ENCODE assay signal across 20 cellular contexts in the genomic region with DNA sequence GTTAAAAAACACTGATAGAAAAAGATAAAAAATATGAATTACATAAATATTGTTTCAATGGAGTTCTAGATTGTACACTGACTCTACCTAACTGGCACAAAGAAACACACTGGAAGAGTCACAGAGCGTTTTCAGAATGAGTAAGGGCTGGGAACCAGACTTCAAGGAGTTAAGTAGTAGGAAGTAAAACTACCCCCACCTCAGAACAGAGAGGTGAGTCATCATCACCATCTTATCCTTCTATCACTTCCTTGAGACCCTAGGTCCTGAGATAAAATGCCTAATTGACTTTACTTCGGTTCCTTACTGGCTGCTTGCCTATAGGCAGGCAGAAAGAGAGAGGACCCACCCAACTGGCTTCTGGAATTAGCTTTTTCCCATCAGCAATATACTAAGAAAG.
DNase-seq lines count a peak whose midpoint lies in the region; ATAC-seq and TF ChIP-seq lines count a peak whose summit lies in the region.
"Had no signal": no experiment of that assay in that cellular context is flagged by ENCODE, and none has a peak within 500 bp of the region (broad histone marks: within the 10 kb centered on the region; RNA-seq: fewer than 3 reads in every experiment).

No MANE protein-coding gene starts in this region.

- no peak overlapping the region for H2BK5ac ChIP-seq in mesenchymal stem cell (ENCODE audit: low read depth, low read length, poor library complexity, severe bottlenecking)

- POLR2A ChIA-PET in RWPE1 (lab: Yijun Ruan, JAX; ENCODE audit: low non-redundant PET): interaction anchor here (0.7 kb wide), 1 partner anchor 32 kb away, joined by 12 read pairs; no protein-coding TSS in a partner anchor

- H3K27me3 ChIP-seq in left lung: no peaks in the 10 kb centered on the region
- H3K27me3 ChIP-seq in mesenchymal stem cell (ENCODE audit: control insufficient read depth in 1 of 2, insufficient read depth in 1 of 2, low read length in 2 of 2): no peaks in the 10 kb centered on the region
- H3K27me3 ChIP-seq: BLaER1 treated with 17β-estradiol and CSF1 and Interleukin-3, amounts not matched to agents 10 nM and 100 nM had no signal

- H3K27ac ChIP-seq in RWPE1: no peak overlapping the region
- peak overlapping the region; percentile 25 for H3K27ac ChIP-seq in mesodermal cell (ENCODE audit: low read depth, low read length, severe bottlenecking)
- no peak overlapping the region for H3K27ac ChIP-seq in left lung
- no peak overlapping the region for H3K27ac ChIP-seq in mesenchymal stem cell (ENCODE audit: low read length, poor library complexity, severe bottlenecking)
- H3K27ac ChIP-seq: BLaER1 treated with 17β-estradiol and CSF1 and Interleukin-3, amounts not matched to agents 10 nM and 100 nM; HL-60 had no signal

- CTCF ChIA-PET in RWPE1 (lab: Yijun Ruan, JAX): no interaction called here

- H3K23ac ChIP-seq in mesenchymal stem cell (ENCODE audit: low read length in 2 of 2): no peak overlapping the region

- H3K9ac ChIP-seq in mesenchymal stem cell (ENCODE audit: low read length): no peak overlapping the region
- H3K9ac ChIP-seq: BLaER1 treated with 17β-estradiol and CSF1 and Interleukin-3, amounts not matched to agents 10 nM and 100 nM had no signal

- no peak overlapping the region for H2BK120ac ChIP-seq in mesenchymal stem cell (ENCODE audit: low read depth, low read length)

- H3K4me1 ChIP-seq in mesodermal cell (ENCODE audit: control insufficient read depth, insufficient read depth, low read length, poor library complexity, severe bottlenecking): peaks cover 23% of the 10 kb centered on the region
- no peaks in the 10 kb centered on the region for H3K4me1 ChIP-seq in left lung
- no peaks in the 10 kb centered on the region for H3K4me1 ChIP-seq in mesenchymal stem cell (ENCODE audit: control insufficient read depth, insufficient read depth, low read depth, low read length)
- H3K4me1 ChIP-seq: BLaER1 treated with 17β-estradiol and CSF1 and Interleukin-3, amounts not matched to agents 10 nM and 100 nM had no signal

- H4K8ac ChIP-seq in mesenchymal stem cell (ENCODE audit: low read length): no peak overlapping the region

- no peaks in the 10 kb centered on the region for H3K9me3 ChIP-seq in mesodermal cell (ENCODE audit: control insufficient read depth, low read length)
- no peaks in the 10 kb centered on the region for H3K9me3 ChIP-seq in left lung
- no peaks in the 10 kb centered on the region for H3K9me3 ChIP-seq in mesenchymal stem cell (ENCODE audit: control insufficient read depth, low read length)
- H3K9me3 ChIP-seq: BLaER1 treated with 17β-estradiol and CSF1 and Interleukin-3, amounts not matched to agents 10 nM and 100 nM had no signal

- TF ChIP-seq CTCF in RWPE1 (conservative IDR thresholded peaks at IDR 0.05; ENCODE audit: low read depth) (no peak), epithelial cell of esophagus (IDR thresholded peaks at IDR 0.05; ENCODE audit: insufficient read depth, low read depth, low read length, missing control alignments) (no peak), left lung (IDR thresholded peaks at IDR 0.05) (no peak)

- H3K4ac ChIP-seq in mesenchymal stem cell (ENCODE audit: low read depth in 1 of 2, low read length in 2 of 2): no peak overlapping the region

- H3K36me3 ChIP-seq in mesodermal cell (ENCODE audit: control insufficient read depth, insufficient read depth, low read length): no peaks in the 10 kb centered on the region
- H3K36me3 ChIP-seq in left lung: no peaks in the 10 kb centered on the region
- H3K36me3 ChIP-seq in mesenchymal stem cell (ENCODE audit: control insufficient read depth in 1 of 2, insufficient read depth in 2 of 2, low read depth in 1 of 2, low read length in 2 of 2): no peaks in the 10 kb centered on the region
- H3K36me3 ChIP-seq: BLaER1 treated with 17β-estradiol and CSF1 and Interleukin-3, amounts not matched to agents 10 nM and 100 nM had no signal

- intact Hi-C loops in left lung (cut with DNase I): no loop called here

- no peak overlapping the region for H3K14ac ChIP-seq in mesenchymal stem cell (ENCODE audit: low read length in 2 of 2)

- no CpG with 5 or more reads among the region's 2 CpGs for WGBS in mesodermal cell (ENCODE audit: insufficient coverage in 2 of 2), 2 experiments
- WGBS in mesenchymal stem cell: 47% methylated on average over 2 of the region's 2 CpGs

- H2BK15ac ChIP-seq in mesenchymal stem cell (ENCODE audit: low read depth, poor library complexity, severe bottlenecking): no peak overlapping the region

- no peak overlapping the region for H3K4me2 ChIP-seq in mesenchymal stem cell (ENCODE audit: low read length, poor library complexity, severe bottlenecking)
- H3K4me2 ChIP-seq: BLaER1 treated with 17β-estradiol and CSF1 and Interleukin-3, amounts not matched to agents 10 nM and 100 nM had no signal

- H3K4me3 ChIP-seq in epithelial cell of esophagus (ENCODE audit: low read length): no peak overlapping the region
- no peak overlapping the region for H3K4me3 ChIP-seq in mesodermal cell (ENCODE audit: extremely low read depth, insufficient read depth, low read length, poor library complexity, severe bottlenecking)
- no peak overlapping the region for H3K4me3 ChIP-seq in left lung
- no peak overlapping the region for H3K4me3 ChIP-seq in mesenchymal stem cell (ENCODE audit: insufficient read depth in 1 of 2, low read depth in 1 of 2, low read length in 2 of 2)
- H3K4me3 ChIP-seq: BLaER1 treated with 17β-estradiol and CSF1 and Interleukin-3, amounts not matched to agents 10 nM and 100 nM had no signal

- DNase-seq in HT1080 (ENCODE audit: low read depth): peak; percentile 80
- peak; percentile 29 for DNase-seq in RWPE1 (ENCODE audit: low spot score)
- DNase-seq in epithelial cell of esophagus (ENCODE audit: low read depth): peak; percentile 69
- DNase-seq in left lung: no peak
- DNase-seq in mesenchymal stem cell: no peak
- DNase-seq: CD8-positive, alpha-beta T cell; H9; Kasumi-1; NCI-H1092 treated with DMSO at 0.1 percent for 48 hours; NCI-H146; NCI-H2029 treated with DMSO at 0.1 percent for 48 hours; NCI-H2171; NCI-H446; NCI-H526 treated with DMSO at 0.1 percent for 48 hours; SIG-M5 had no signal

- H4K91ac ChIP-seq in mesenchymal stem cell (ENCODE audit: low read length): no peak overlapping the region

- H2AFZ ChIP-seq in mesenchymal stem cell (ENCODE audit: low read depth, low read length): no peak overlapping the region

- no peak overlapping the region for H3K18ac ChIP-seq in mesenchymal stem cell (ENCODE audit: low read depth in 1 of 2, low read length in 2 of 2)

- ATAC-seq in left lung (no peak), HG03439 (IDR thresholded peaks at IDR 0.05; ENCODE audit: unreplicated experiment) (no peak)
- ATAC-seq: CD8-positive, alpha-beta T cell; SK-N-SH treated with all-trans-retinoic acid at 6 μM for 48 hours had no signal

- H3K79me1 ChIP-seq in mesenchymal stem cell (replicated peaks; ENCODE audit: low read length, poor library complexity, severe bottlenecking): no peaks in the 10 kb centered on the region

- H2AK5ac ChIP-seq in mesenchymal stem cell (ENCODE audit: low read length, severe bottlenecking): no peak overlapping the region

- H2BK12ac ChIP-seq in mesenchymal stem cell (ENCODE audit: low read length in 2 of 2): no peak overlapping the region

Comparison
In these comparisons a context has a peak if more than half of its experiments do, and no peak if none do; other contexts are left out.
1. DNase-seq: peak in HT1080 (single experiment), RWPE1 (single experiment) and epithelial cell of esophagus (single experiment); none in left lung (0 of 2) and mesenchymal stem cell (single experiment).